In the genomic region with DNA sequence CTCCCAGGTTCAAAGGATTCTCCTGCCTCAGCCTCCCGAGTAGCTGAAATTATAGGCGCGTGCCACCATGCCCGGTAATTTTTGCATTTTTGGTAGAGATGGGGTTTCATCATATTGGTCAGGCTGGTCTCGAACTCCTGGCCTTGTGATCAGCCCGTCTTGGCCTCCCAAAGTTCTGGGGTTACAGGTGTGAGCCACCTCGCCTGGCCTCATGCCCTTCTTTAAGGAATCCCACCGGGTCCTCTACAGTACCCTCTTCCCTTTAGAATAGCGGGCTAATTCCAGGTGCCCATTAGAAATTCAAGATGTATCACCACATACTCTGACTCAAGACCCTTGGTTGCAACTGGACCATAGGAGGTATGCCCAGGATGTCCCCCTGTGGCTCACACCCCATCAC, we compare ENCODE assay signal across 1 cellular context.
A peak's percentile ranks its signal among the peaks of the same experiment; 100 is the strongest.
TF ChIP-seq lines count a peak whose summit lies in the region.

No MANE protein-coding gene starts in this region.

TF ChIP-seq in HEK293, 187 proteins besides CTCF, POLR2A, EP300 and RAD21:
- TF ChIP-seq, protein P1, sequence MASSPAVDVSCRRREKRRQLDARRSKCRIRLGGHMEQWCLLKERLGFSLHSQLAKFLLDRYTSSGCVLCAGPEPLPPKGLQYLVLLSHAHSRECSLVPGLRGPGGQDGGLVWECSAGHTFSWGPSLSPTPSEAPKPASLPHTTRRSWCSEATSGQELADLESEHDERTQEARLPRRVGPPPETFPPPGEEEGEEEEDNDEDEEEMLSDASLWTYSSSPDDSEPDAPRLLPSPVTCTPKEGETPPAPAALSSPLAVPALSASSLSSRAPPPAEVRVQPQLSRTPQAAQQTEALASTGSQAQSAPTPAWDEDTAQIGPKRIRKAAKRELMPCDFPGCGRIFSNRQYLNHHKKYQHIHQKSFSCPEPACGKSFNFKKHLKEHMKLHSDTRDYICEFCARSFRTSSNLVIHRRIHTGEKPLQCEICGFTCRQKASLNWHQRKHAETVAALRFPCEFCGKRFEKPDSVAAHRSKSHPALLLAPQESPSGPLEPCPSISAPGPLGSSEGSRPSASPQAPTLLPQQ (tag by site-specific recombination; IDR thresholded peaks at IDR 0.05): no peak
- TF ChIP-seq ZNF561 (tag by site-specific recombination; IDR thresholded peaks at IDR 0.05; ENCODE audit: borderline replicate concordance) (no peak), ZIC2 (tag by site-specific recombination; IDR thresholded peaks at IDR 0.05) (peak; percentile 43; the same call in 1 of the 2 replicates)
